ENCODE assay signal across 3 cellular contexts in the genomic region with DNA sequence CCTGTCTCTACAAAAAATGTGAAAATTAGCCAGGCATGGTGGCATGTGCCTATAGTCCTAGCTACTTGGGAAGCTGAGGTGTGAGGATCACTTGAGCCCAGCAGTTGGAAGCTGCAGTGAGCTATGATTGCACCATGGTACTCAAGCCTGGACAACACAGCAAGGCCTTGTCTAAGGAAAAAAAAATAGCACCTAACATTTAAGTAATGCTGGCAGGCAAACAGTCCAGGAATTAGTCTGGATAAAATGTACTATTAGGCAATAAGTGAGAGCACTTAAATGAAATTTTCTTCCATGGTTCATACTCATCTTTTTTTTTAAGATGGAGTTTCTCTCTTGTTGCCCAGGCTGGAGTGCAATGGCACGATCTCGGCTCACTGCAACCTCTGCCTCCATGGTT. TPM values are rescaled to one million over a fixed set of nuclear protein-coding genes. Genes with fewer than 3 reads are reported as not detected.
"Had no signal": no experiment of that assay in that cellular context is flagged by ENCODE, and none has a peak within 500 bp of the region (broad histone marks: within the 10 kb centered on the region; RNA-seq: fewer than 3 reads in every experiment).

No MANE protein-coding gene starts in this region.

RNA-seq across cellular contexts. Expression of a gene that starts 30.3 kb away (rescaled TPM):
- total RNA-seq: LHCN-M2, M059J, MCF 10A had no signal

RNA-seq across cellular contexts. Expression of a gene that starts 47.4 kb away (rescaled TPM):
- total RNA-seq: M059J, MCF 10A had no signal
